Comparison of ENCODE assay signal across 8 cellular contexts in the genomic region with DNA sequence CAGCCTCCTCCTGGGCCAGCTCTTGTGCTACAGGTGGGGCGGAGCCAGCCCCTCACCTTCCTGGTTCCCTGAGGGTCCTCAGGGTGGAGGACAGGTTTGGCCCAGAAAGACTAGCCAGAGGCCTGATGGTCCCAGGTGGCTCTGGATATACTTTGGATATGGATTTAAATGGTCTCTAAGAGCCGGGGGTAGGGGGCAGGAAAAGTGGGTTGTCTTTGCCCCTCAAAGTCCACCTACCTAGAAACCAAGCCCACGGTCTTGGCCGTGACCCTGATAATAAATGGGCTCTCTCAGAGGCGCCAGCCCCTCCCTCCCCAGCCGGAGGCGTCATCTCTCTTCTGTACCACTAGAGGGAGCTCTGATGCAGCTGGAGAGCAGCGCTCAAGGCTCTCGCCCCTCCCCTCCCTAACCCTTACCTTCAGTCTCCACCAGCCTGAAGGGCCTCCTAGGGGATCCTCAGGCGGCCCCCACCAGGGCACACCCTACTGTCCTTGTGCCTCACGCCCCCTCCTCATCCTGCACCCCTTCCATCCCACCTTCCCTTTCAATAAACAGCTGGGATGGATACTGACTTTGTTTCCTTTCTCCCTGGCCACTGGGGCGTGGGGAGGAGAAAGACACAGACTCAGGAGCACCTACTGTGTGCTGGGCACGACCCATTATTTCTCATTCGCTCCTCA. TPM values are rescaled to one million over a fixed set of nuclear protein-coding genes. Genes with fewer than 3 reads are reported as not detected.
DNase-seq lines count a peak whose midpoint lies in the region; ATAC-seq and TF ChIP-seq lines count a peak whose summit lies in the region.

No MANE protein-coding gene starts in this region.

- no peak overlapping the region for H3K4me3 ChIP-seq in adipocyte (ENCODE audit: low read length)
- no peak overlapping the region for H3K4me3 ChIP-seq in right atrium auricular region
- H3K4me3 ChIP-seq in gastrocnemius medialis = no peak overlapping the region

- no peak overlapping the region for H3K9ac ChIP-seq in adipocyte (ENCODE audit: low read length)

- H3K27me3 ChIP-seq in adipocyte (replicated peaks; ENCODE audit: control insufficient read depth, insufficient read depth, low read length) (no peaks in the 10 kb centered on the region), right atrium auricular region (no peaks in the 10 kb centered on the region), gastrocnemius medialis (peaks cover 0 to 4% (median 0%) of the 10 kb centered on the region in 3 donors)

- H3K36me3 ChIP-seq in adipocyte (ENCODE audit: control insufficient read depth, insufficient read depth, low read length, severe bottlenecking) (peaks cover 6% of the 10 kb centered on the region), right atrium auricular region (no peaks in the 10 kb centered on the region), gastrocnemius medialis (no peaks in the 10 kb centered on the region)

- H3K27ac ChIP-seq in right atrium auricular region (no peak overlapping the region), gastrocnemius medialis (no peak overlapping the region)

- ATAC-seq in HG02610 (IDR thresholded peaks at IDR 0.05; ENCODE audit: unreplicated experiment) = peak; percentile 80
- ATAC-seq in gastrocnemius medialis = peak; percentile 93 to 97
- no peak for ATAC-seq in HG03439 (IDR thresholded peaks at IDR 0.05; ENCODE audit: unreplicated experiment)

- H3K4me1 ChIP-seq in adipocyte (ENCODE audit: control insufficient read depth, insufficient read depth, low read length) = peaks cover 6% of the 10 kb centered on the region
- H3K4me1 ChIP-seq in right atrium auricular region = peaks cover 0 to 5% of the 10 kb centered on the region in 2 donors
- H3K4me1 ChIP-seq in gastrocnemius medialis = no peaks in the 10 kb centered on the region

- peak; percentile 88 for DNase-seq in GM10266 (ENCODE audit: extremely low spot score)
- peak; percentile 81 for DNase-seq in NCI-H146 (lab: John Stamatoyannopoulos, UW)
- DNase-seq in SW 1271 (lab: John Stamatoyannopoulos, UW) = peak; percentile 52 to 82
- peak; percentile 93 for DNase-seq in adipocyte (ENCODE audit: low read depth)
- peak; percentile 64 for DNase-seq in right atrium auricular region (ENCODE audit: low spot score)
- DNase-seq in gastrocnemius medialis = peak; percentile 29 to 58

- no peaks in the 10 kb centered on the region for H3K9me3 ChIP-seq in adipocyte (ENCODE audit: control insufficient read depth, low read length)
- H3K9me3 ChIP-seq in right atrium auricular region = no peaks in the 10 kb centered on the region
- no peaks in the 10 kb centered on the region for H3K9me3 ChIP-seq in gastrocnemius medialis

- no peak for TF ChIP-seq POLR2A in gastrocnemius medialis (IDR thresholded peaks at IDR 0.05)

- peak; percentile 97 for TF ChIP-seq CTCF in GM10266 (IDR thresholded peaks at IDR 0.05; ENCODE audit: control insufficient read depth, insufficient read depth, low read depth, missing control alignments)
- TF ChIP-seq CTCF in right atrium auricular region (IDR thresholded peaks at IDR 0.05) = peak; percentile 93 to 95
- peak; percentile 84 to 95 (median 91) for TF ChIP-seq CTCF in gastrocnemius medialis (IDR thresholded peaks at IDR 0.05 in 4 of 5, conservative IDR thresholded peaks at IDR 0.05 in 1 of 5)

- intact Hi-C loops in gastrocnemius medialis (cut with DNase I; ENCODE audit: low total_unique reads) = loop anchor here (1.0 to 5.0 kb wide), 5 partner anchors 53 to 383 kb away; a partner anchor contains a TSS

- in situ Hi-C loops in gastrocnemius medialis (cut with MboI; ENCODE audit: low sequenced_read_pairs in 4 of 4) = loop anchor here (5.0 to 10.0 kb wide), 4 partner anchors 80 to 380 kb away; no protein-coding TSS in a partner anchor

RNA-seq across cellular contexts. Expression of a gene that starts 7.5 kb away (rescaled TPM):
- 10 to 100 TPM; 30.6 to 30.7 TPM for total RNA-seq in right atrium auricular region
- total RNA-seq in gastrocnemius medialis = 1 to 10 TPM; 1.3 to 4.7 (median 2.2) TPM

RNA-seq across cellular contexts. Expression of a gene that starts 26.1 kb away (rescaled TPM):
- total RNA-seq in right atrium auricular region = 1 to 10 TPM in 1 of 2 donors, under 1 TPM in 1; 0.33 to 4.2 TPM
- total RNA-seq in gastrocnemius medialis = 1 to 10 TPM in 2 of 4 donors, under 1 TPM in 1, not detected in 1; 0.58 to 3.0 (median 2.4) TPM

RNA-seq across cellular contexts. Expression of a gene that starts 29.1 kb away (rescaled TPM):
- 1 to 10 TPM; 5.3 TPM for total RNA-seq in right atrium auricular region
- total RNA-seq in gastrocnemius medialis = 1 to 10 TPM in 1 of 4 donors, under 1 TPM in 3; 0.15 to 1.4 (median 0.65) TPM

RNA-seq across cellular contexts. Expression of a gene that starts 53.7 kb away (rescaled TPM):
- total RNA-seq in right atrium auricular region (10 to 100 TPM; 43.6 to 48.8 TPM), gastrocnemius medialis (10 to 100 TPM; 38.6 to 76.5 (median 62.6) TPM)

RNA-seq across cellular contexts. Expression of a gene that starts 57.1 kb away (rescaled TPM):
- total RNA-seq in right atrium auricular region (10 to 100 TPM; 10.2 to 14.4 TPM), gastrocnemius medialis (1 to 10 TPM; 6.7 to 9.4 (median 7.9) TPM)

Comparison
In these comparisons a context has a peak if more than half of its experiments do, and no peak if none do; other contexts are left out.
1. RNA of a gene that starts 7.5 kb away (total RNA-seq): 30.6 to 30.7 TPM in right atrium auricular region; 1.3 to 4.7 TPM in gastrocnemius medialis; every median in the first group is over 4 times any median in the second.
2. Peak in every context shown above with its lines, with median percentiles within 50 percentile points of each other: DNase-seq and CTCF ChIP-seq.